Comparison of ENCODE assay signal across 8 cellular contexts in the genomic region with DNA sequence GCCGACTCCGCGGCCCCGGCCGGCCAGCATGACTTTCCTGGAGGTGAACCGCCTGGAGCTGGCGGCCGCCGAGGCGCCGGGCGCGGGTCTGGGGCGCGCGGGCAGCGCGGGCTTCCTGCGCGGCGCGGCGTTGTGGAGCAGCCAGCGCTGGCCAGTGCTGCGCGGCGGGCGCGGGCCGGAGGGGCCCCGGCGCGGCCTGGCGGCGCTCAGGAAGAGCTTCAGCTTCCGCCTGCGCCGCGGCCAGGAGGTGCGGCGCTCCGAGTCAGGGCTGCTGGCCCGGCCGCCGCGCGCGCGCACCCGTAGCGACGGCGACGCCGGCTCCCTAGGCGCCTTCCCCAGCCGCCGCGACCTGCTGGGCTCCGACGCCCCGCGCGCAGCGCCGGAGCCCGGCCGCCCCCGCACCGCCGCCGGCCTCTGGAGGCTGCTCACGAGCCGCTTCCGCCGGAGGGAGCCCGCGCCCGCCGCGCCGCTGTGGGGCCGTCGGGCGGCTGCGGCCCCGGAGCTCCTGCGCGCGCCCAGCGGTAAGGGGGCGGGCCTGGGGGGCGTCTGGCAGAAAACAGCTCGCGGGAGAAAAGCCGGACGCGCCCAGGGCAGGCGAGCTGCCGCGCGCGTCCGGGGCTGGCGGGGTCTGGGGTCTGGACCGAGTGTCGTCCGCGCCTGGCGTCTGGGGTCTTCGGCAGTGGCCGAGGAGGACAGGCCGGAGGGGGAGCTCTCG. TPM values are rescaled to one million over a fixed set of nuclear protein-coding genes. Genes with fewer than 3 reads are reported as not detected.
DNase-seq lines count a peak whose midpoint lies in the region; ATAC-seq lines count a peak whose summit lies in the region.

No MANE protein-coding gene starts in this region.

- ATAC-seq in HG02759 (IDR thresholded peaks at IDR 0.05; ENCODE audit: unreplicated experiment) = peak; percentile 42
- ATAC-seq in stimulated activated effector memory CD8-positive, alpha-beta T cell treated with anti-CD3 and anti-CD28 coated beads, Interleukin-12 subunit alpha, Interleukin-12 subunit beta, amount 100 ng/mL, for 72 hours = peak; percentile 70

- peaks cover 3% of the 10 kb centered on the region for H3K36me3 ChIP-seq in iPS-18a (ENCODE audit: control insufficient read depth, low read depth, low read length)

- no peaks in the 10 kb centered on the region for H3K9me3 Mint-ChIP-seq in activated naive CD4-positive, alpha-beta T cell treated with anti-CD3 and anti-CD28 coated beads for 36 hours
- H3K9me3 Mint-ChIP-seq in stimulated activated effector memory CD8-positive, alpha-beta T cell treated with anti-CD3 and anti-CD28 coated beads, Interleukin-12 subunit alpha, Interleukin-12 subunit beta, amount 100 ng/mL, for 72 hours = no peaks in the 10 kb centered on the region

- CTCF ChIA-PET in activated naive CD4-positive, alpha-beta T cell treated with anti-CD3 and anti-CD28 coated beads for 36 hours (lab: Charles Lee) = interaction anchor here (0.7 to 1.6 kb wide), 5 partner anchors 9 to 153 kb away, joined by 3 to 8 read pairs (median 5); no protein-coding TSS in a partner anchor

- peak; percentile 36 for DNase-seq in activated naive CD4-positive, alpha-beta T cell treated with anti-CD3 and anti-CD28 coated beads for 36 hours
- peak; percentile 32 to 54 for DNase-seq in stimulated activated effector memory CD8-positive, alpha-beta T cell treated with anti-CD3 and anti-CD28 coated beads, Interleukin-12 subunit alpha, Interleukin-12 subunit beta, amount 100 ng/mL, for 72 hours (ENCODE audit: low spot score in 2 of 2)
- DNase-seq in H4 (ENCODE audit: low spot score) = no peak
- no peak for DNase-seq in NCI-H1694 treated with DMSO at 0.1 percent for 48 hours (lab: John Stamatoyannopoulos, UW)
- no peak for DNase-seq in NCI-H524 (lab: John Stamatoyannopoulos, UW)
- no peak for DNase-seq in HK-2 (ENCODE audit: unreplicated experiment)

- no peak overlapping the region for H3K9ac ChIP-seq in iPS-18a (ENCODE audit: low read length)

- peaks cover 24% of the 10 kb centered on the region for H3K27me3 ChIP-seq in iPS-18a (ENCODE audit: control insufficient read depth, insufficient read depth, low read length)

- H3K4me3 ChIP-seq in iPS-18a (ENCODE audit: low read length) = peak overlapping the region; percentile 42

- peaks cover 11% of the 10 kb centered on the region for H3K27me3 Mint-ChIP-seq in activated naive CD4-positive, alpha-beta T cell treated with anti-CD3 and anti-CD28 coated beads for 36 hours (ENCODE audit: low read depth)

- H3K4me3 Mint-ChIP-seq in activated naive CD4-positive, alpha-beta T cell treated with anti-CD3 and anti-CD28 coated beads for 36 hours = peak overlapping the region; percentile 60
- peak overlapping the region; percentile 56 for H3K4me3 Mint-ChIP-seq in stimulated activated effector memory CD8-positive, alpha-beta T cell treated with anti-CD3 and anti-CD28 coated beads, Interleukin-12 subunit alpha, Interleukin-12 subunit beta, amount 100 ng/mL, for 72 hours

- peaks cover 2% of the 10 kb centered on the region for H3K36me3 Mint-ChIP-seq in activated naive CD4-positive, alpha-beta T cell treated with anti-CD3 and anti-CD28 coated beads for 36 hours (ENCODE audit: low read depth)
- peaks cover 7% of the 10 kb centered on the region for H3K36me3 Mint-ChIP-seq in stimulated activated effector memory CD8-positive, alpha-beta T cell treated with anti-CD3 and anti-CD28 coated beads, Interleukin-12 subunit alpha, Interleukin-12 subunit beta, amount 100 ng/mL, for 72 hours

- H3K4me1 ChIP-seq in iPS-18a (ENCODE audit: control insufficient read depth, low read depth, low read length) = peaks cover 11% of the 10 kb centered on the region

- H3K27ac Mint-ChIP-seq in activated naive CD4-positive, alpha-beta T cell treated with anti-CD3 and anti-CD28 coated beads for 36 hours = no peak overlapping the region
- no peak overlapping the region for H3K27ac Mint-ChIP-seq in stimulated activated effector memory CD8-positive, alpha-beta T cell treated with anti-CD3 and anti-CD28 coated beads, Interleukin-12 subunit alpha, Interleukin-12 subunit beta, amount 100 ng/mL, for 72 hours

- no peak overlapping the region for H3K27ac ChIP-seq in iPS-18a (ENCODE audit: low read length)

- peaks cover 8% of the 10 kb centered on the region for H3K4me1 Mint-ChIP-seq in activated naive CD4-positive, alpha-beta T cell treated with anti-CD3 and anti-CD28 coated beads for 36 hours (ENCODE audit: low read depth)
- peaks cover 40% of the 10 kb centered on the region for H3K4me1 Mint-ChIP-seq in stimulated activated effector memory CD8-positive, alpha-beta T cell treated with anti-CD3 and anti-CD28 coated beads, Interleukin-12 subunit alpha, Interleukin-12 subunit beta, amount 100 ng/mL, for 72 hours

- H3K9me3 ChIP-seq in iPS-18a (ENCODE audit: control insufficient read depth, low read depth, low read length) = no peaks in the 10 kb centered on the region

- intact Hi-C loops in activated naive CD4-positive, alpha-beta T cell treated with anti-CD3 and anti-CD28 coated beads for 36 hours (cut with micrococcal nuclease) = no loop called here

RNA-seq across cellular contexts. Expression of a gene that starts 29.0 kb away (rescaled TPM):
- total RNA-seq in activated naive CD4-positive, alpha-beta T cell treated with anti-CD3 and anti-CD28 coated beads for 36 hours = 10 to 100 TPM; 16.7 to 17.7 TPM
- total RNA-seq in H4 (2014; rRNA removed; shearing (Covaris generic)) = 26.1 and 36.6 TPM in 2 replicates

RNA-seq across cellular contexts. Expression of a gene that starts 32.0 kb away (rescaled TPM):
- 10 to 100 TPM; 30.2 to 35.0 TPM for total RNA-seq in activated naive CD4-positive, alpha-beta T cell treated with anti-CD3 and anti-CD28 coated beads for 36 hours
- 37.1 and 37.3 TPM in 2 replicates for total RNA-seq in H4 (2014; rRNA removed; shearing (Covaris generic))

RNA-seq across cellular contexts. Expression of a gene that starts 34.7 kb away (rescaled TPM):
- total RNA-seq in activated naive CD4-positive, alpha-beta T cell treated with anti-CD3 and anti-CD28 coated beads for 36 hours = 10 to 100 TPM; 43.6 to 45.7 TPM
- 70.0 and 100 TPM in 2 replicates for total RNA-seq in H4 (2014; rRNA removed; shearing (Covaris generic))

RNA-seq across cellular contexts. Expression of a gene that starts 52.2 kb away (rescaled TPM):
- total RNA-seq in activated naive CD4-positive, alpha-beta T cell treated with anti-CD3 and anti-CD28 coated beads for 36 hours = not detected
- total RNA-seq in H4 (2014; rRNA removed; shearing (Covaris generic)) = not detected in 2 replicates

RNA-seq across cellular contexts. Expression of a gene that starts 55.9 kb away (rescaled TPM):
- total RNA-seq in activated naive CD4-positive, alpha-beta T cell treated with anti-CD3 and anti-CD28 coated beads for 36 hours = 10 to 100 TPM; 25.6 to 29.7 TPM
- 61.6 and 82.9 TPM in 2 replicates for total RNA-seq in H4 (2014; rRNA removed; shearing (Covaris generic))

Comparison
In these comparisons a context has a peak if more than half of its experiments do, and no peak if none do; other contexts are left out.
1. DNase-seq: peak in activated naive CD4-positive, alpha-beta T cell treated with anti-CD3 and anti-CD28 coated beads for 36 hours (single experiment) and stimulated activated effector memory CD8-positive, alpha-beta T cell treated with anti-CD3 and anti-CD28 coated beads, Interleukin-12 subunit alpha, Interleukin-12 subunit beta, amount 100 ng/mL, for 72 hours (2 of 2); none in H4 (single experiment), NCI-H1694 treated with DMSO at 0.1 percent for 48 hours (single experiment), NCI-H524 (0 of 2) and HK-2 (single experiment).